In genomic region chr3:48119495-48120193, GRCh38 we compare ENCODE assay signal across 14 cellular contexts.
A peak's percentile ranks its signal among the peaks of the same experiment; 100 is the strongest.
DNase-seq lines count a peak whose midpoint lies in the region; ATAC-seq and TF ChIP-seq lines count a peak whose summit lies in the region.
"Had no signal": no experiment of that assay in that cellular context is flagged by ENCODE, and none has a peak within 500 bp of the region (broad histone marks: within the 10 kb centered on the region; RNA-seq: fewer than 3 reads in every experiment).

No MANE protein-coding gene starts in this region.

- H3K36me3 ChIP-seq in PC-3 (ENCODE audit: low read depth, low read length) (no peaks in the 10 kb centered on the region), uterus (no peaks in the 10 kb centered on the region)
- H3K36me3 ChIP-seq: SJCRH30 had no signal

- H2AFZ ChIP-seq in PC-3 (ENCODE audit: low read length), result no peak overlapping the region

- H3K4me3 Mint-ChIP-seq in nephron, result peak overlapping the region in 1 of 3 experiments; percentile 35
- no peak overlapping the region for H3K4me3 Mint-ChIP-seq in effector memory CD8-positive, alpha-beta T cell

- H3K27me3 ChIP-seq in PC-3 (ENCODE audit: low read length) (no peaks in the 10 kb centered on the region), uterus (no peaks in the 10 kb centered on the region)
- H3K27me3 ChIP-seq: SJCRH30 had no signal

- CTCF ChIA-PET in PC-3 (lab: Charles Lee), result no interaction called here

- H3F3A ChIP-seq in PC-3 (ENCODE audit: low read length, unreplicated experiment), result no peaks in the 10 kb centered on the region

- no peaks in the 10 kb centered on the region for H3K9me3 Mint-ChIP-seq in nephron
- no peaks in the 10 kb centered on the region for H3K9me3 Mint-ChIP-seq in effector memory CD8-positive, alpha-beta T cell

- H3K4me1 Mint-ChIP-seq in nephron, result peaks cover 23% of the 10 kb centered on the region
- H3K4me1 Mint-ChIP-seq in effector memory CD8-positive, alpha-beta T cell (ENCODE audit: low read depth in 2 of 2), result no peaks in the 10 kb centered on the region

- H3K4me3 ChIP-seq in PC-3 (ENCODE audit: low read length), result no peak overlapping the region
- H3K4me3 ChIP-seq in fibroblast of villous mesenchyme (ENCODE audit: low read depth, low read length), result no peak overlapping the region
- H3K4me3 ChIP-seq in uterus, result no peak overlapping the region
- H3K4me3 ChIP-seq: SJCRH30, skin epidermis had no signal

- ATAC-seq in PC-3, result peak; percentile 37; the same call in 1 of the 2 replicates
- no peak for ATAC-seq in GM21515 (IDR thresholded peaks at IDR 0.05; ENCODE audit: unreplicated experiment)
- ATAC-seq in effector memory CD8-positive, alpha-beta T cell (replicated peaks), result no peak
- ATAC-seq: activated CD4-positive, CD25-positive, alpha-beta regulatory T cell treated with anti-CD3 and anti-CD28 coated beads, Interleukin-2, amount 50 U/mL, for 24 hours had no signal

- no peak overlapping the region for H3K4me2 ChIP-seq in PC-3 (ENCODE audit: low read length)

- no peaks in the 10 kb centered on the region for H4K20me1 ChIP-seq in PC-3 (ENCODE audit: low read length)

- H3K27ac Mint-ChIP-seq in nephron, result peak overlapping the region; percentile 59 to 96 (median 84)
- H3K27ac Mint-ChIP-seq in effector memory CD8-positive, alpha-beta T cell, result no peak overlapping the region

- H3K36me3 Mint-ChIP-seq in nephron (ENCODE audit: low read depth), result no peaks in the 10 kb centered on the region
- no peaks in the 10 kb centered on the region for H3K36me3 Mint-ChIP-seq in effector memory CD8-positive, alpha-beta T cell (ENCODE audit: insufficient read depth)

- H3K9me2 ChIP-seq in PC-3 (replicated peaks; ENCODE audit: low read length), result no peaks in the 10 kb centered on the region

- no peaks in the 10 kb centered on the region for H3K9me3 ChIP-seq in PC-3 (ENCODE audit: low read length)
- no peaks in the 10 kb centered on the region for H3K9me3 ChIP-seq in uterus
- H3K9me3 ChIP-seq: SJCRH30 had no signal

- no peak for TF ChIP-seq POLR2A in uterus (IDR thresholded peaks at IDR 0.05)

- no peaks in the 10 kb centered on the region for H3K27me3 Mint-ChIP-seq in nephron (ENCODE audit: low read depth)
- no peaks in the 10 kb centered on the region for H3K27me3 Mint-ChIP-seq in effector memory CD8-positive, alpha-beta T cell

- no peak for DNase-seq in PC-3
- peak; percentile 78 for DNase-seq in fibroblast of villous mesenchyme (ENCODE audit: low read depth)
- DNase-seq in uterus, result peak; percentile 70 to 79
- no peak for DNase-seq in GM13976 (ENCODE audit: low spot score)
- no peak for DNase-seq in effector memory CD8-positive, alpha-beta T cell
- DNase-seq: activated effector memory CD4-positive, alpha-beta T cell treated with Interleukin-2 at 50 U/mL for 16 hours; Calu3; glutamatergic neuron; NCI-H510A; SJCRH30 had no signal

- no peak overlapping the region for H3K27ac ChIP-seq in PC-3 (ENCODE audit: low read length)
- H3K27ac ChIP-seq in uterus, result peak overlapping the region; percentile 52 to 74
- H3K27ac ChIP-seq: SJCRH30 had no signal

- intact Hi-C loops in PC-3 (cut with micrococcal nuclease), result no loop called here
- intact Hi-C loops in uterus (cut with DNase I; ENCODE audit: low total_unique reads), result no loop called here

- POLR2A ChIA-PET in PC-3 (lab: Charles Lee; ENCODE audit: unreplicated experiment), result no interaction called here

- TF ChIP-seq CTCF in PC-3 (conservative IDR thresholded peaks at IDR 0.05; ENCODE audit: low read depth, low read length) (no peak), fibroblast of villous mesenchyme (IDR thresholded peaks at IDR 0.05; ENCODE audit: insufficient read depth, low read depth, low read length) (no peak), nephron (IDR thresholded peaks at IDR 0.05; ENCODE audit: unreplicated experiment in 3 of 3) (no peak), uterus (IDR thresholded peaks at IDR 0.05) (no peak), GM13976 (IDR thresholded peaks at IDR 0.05; ENCODE audit: borderline replicate concordance, control extremely low read depth, extremely low read depth, insufficient read depth, missing control alignments) (no peak)

- H3K79me2 ChIP-seq in PC-3 (ENCODE audit: low read length), result no peaks in the 10 kb centered on the region

- in situ Hi-C loops in GM13976 (cut with MboI; ENCODE audit: low sequenced_read_pairs, unreplicated experiment), result no loop called here

- H3K4me1 ChIP-seq in PC-3 (ENCODE audit: insufficient read depth, low read length) (no peaks in the 10 kb centered on the region), uterus (no peaks in the 10 kb centered on the region)

- H3K9ac ChIP-seq in PC-3 (ENCODE audit: low read length), result no peak overlapping the region

- BruUV-seq in PC-3 (replicated peaks; lab: Mats Ljungman, UMichigan), result no TSS peak

Comparison
In these comparisons a context has a peak if more than half of its experiments do, and no peak if none do; other contexts are left out.
1. DNase-seq: peak in fibroblast of villous mesenchyme (single experiment) and uterus (2 of 2); none in PC-3 (single experiment), GM13976 (single experiment) and effector memory CD8-positive, alpha-beta T cell (0 of 3).
2. H3K27ac Mint-ChIP-seq: peak in nephron (3 of 3); none in effector memory CD8-positive, alpha-beta T cell (0 of 2).